In the genomic region with DNA sequence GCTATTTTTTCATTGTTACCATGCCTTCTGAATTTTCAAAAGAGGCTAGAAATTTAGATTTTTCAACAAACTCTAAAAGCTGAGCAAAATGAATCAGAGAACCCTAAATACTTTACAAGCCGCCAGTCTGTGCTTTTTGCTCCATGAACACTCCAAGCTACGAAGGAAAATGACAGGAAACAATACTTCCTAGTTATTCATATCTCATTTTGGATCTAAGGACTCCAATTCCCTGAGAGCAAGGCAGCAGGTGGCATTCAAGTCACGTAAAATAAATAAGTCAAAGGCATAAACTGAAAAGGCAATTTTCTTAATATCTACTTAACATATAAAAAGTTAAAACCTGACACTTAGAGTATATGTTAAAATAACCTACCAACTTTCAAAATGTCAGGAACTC, we compare ENCODE assay signal across 25 cellular contexts.
"Had no signal": no experiment of that assay in that cellular context is flagged by ENCODE, and none has a peak within 500 bp of the region (broad histone marks: within the 10 kb centered on the region; RNA-seq: fewer than 3 reads in every experiment).

No MANE protein-coding gene starts in this region.

- H3K27me3 ChIP-seq: body of pancreas, esophagus squamous epithelium, gastroesophageal sphincter had no signal

- H3K4me3 ChIP-seq: body of pancreas, coronary artery, esophagus squamous epithelium, gastroesophageal sphincter had no signal

- DNase-seq: activated CD4-positive, alpha-beta memory T cell treated with anti-CD3 and anti-CD28 coated beads, Interleukin-2, amount 10 ng/mL, durations not matched to agents 7 days and 5 days; activated CD4-positive, alpha-beta T cell treated with anti-CD3 and anti-CD28 coated beads for 1 hour; activated CD4-positive, alpha-beta T cell treated with anti-CD3 and anti-CD28 coated beads for 4 hours; activated CD4-positive, alpha-beta T cell treated with anti-CD3 and anti-CD28 coated beads, Interleukin-2, amount 10 ng/mL, durations not matched to agents 7 days and 5 days; activated CD4-positive, alpha-beta T cell treated with anti-CD3 and anti-CD28 coated beads, Interleukin-2, amount 50 U/mL, for 4 hours; activated CD8-positive, alpha-beta memory T cell treated with anti-CD3 and anti-CD28 coated beads, Interleukin-2, amount 50 U/mL, for 48 hours; activated effector memory CD4-positive, alpha-beta T cell treated with Interleukin-2 at 50 U/mL for 16 hours; activated gamma-delta T cell treated with Interleukin-2 at 50 U/mL for 16 hours; activated naive CD4-positive, alpha-beta T cell treated with anti-CD3 and anti-CD28 coated beads, Interleukin-2, amount 50 U/mL, for 16 hours; activated naive CD4-positive, alpha-beta T cell treated with Interleukin-2 at 50 U/mL for 16 hours; activated T-cell treated with anti-CD3 and anti-CD28 coated beads for 4 hours; activated T-cell treated with anti-CD3 and anti-CD28 coated beads, Interleukin-2, amount 50 U/mL, for 24 hours; amniotic stem cell; aorta; body of pancreas; effector CD4-positive, alpha-beta T cell; effector memory CD8-positive, alpha-beta T cell; esophagus squamous epithelium; foreskin melanocyte; T-helper 2 cell had no signal

- H3K27ac ChIP-seq: body of pancreas, coronary artery, epithelial cell of prostate, esophagus squamous epithelium, gastroesophageal sphincter had no signal

- ATAC-seq: activated T-helper 17 cell treated with anti-CD3 and anti-CD28 coated beads, Interleukin-2, amount 50 U/mL, for 72 hours; body of pancreas; effector memory CD8-positive, alpha-beta T cell; gastroesophageal sphincter; WTC11 had no signal

- H3K4me1 ChIP-seq: body of pancreas had no signal

- H3K9me3 ChIP-seq: body of pancreas had no signal
